8 cellular contexts compared by ENCODE assay signal in genomic region chr19:7636691-7637373, GRCh38. TPM values are rescaled to one million over a fixed set of nuclear protein-coding genes. Genes with fewer than 3 reads are reported as not detected.
DNase-seq lines count a peak whose midpoint lies in the region; ATAC-seq and TF ChIP-seq lines count a peak whose summit lies in the region.

STXBP2 (plus strand) TSS chr19:7637110; CDS start chr19:7637150, 40 bp downstream.

- H3K36me3 ChIP-seq in BLaER1 (peaks cover 37% of the 10 kb centered on the region), KOPT-K1 (ENCODE audit: insufficient read depth, low read length) (peaks cover 17% of the 10 kb centered on the region; the same call in 1 of the 2 replicates), right atrium auricular region (no peaks in the 10 kb centered on the region), skeletal muscle tissue (ENCODE audit: control insufficient read depth in 3 of 3, insufficient read depth in 3 of 3, low read length in 3 of 3) (peaks cover 0 to 4% (median 0%) of the 10 kb centered on the region in 3 donors)

- H3K9me3 ChIP-seq in BLaER1 (no peaks in the 10 kb centered on the region), KOPT-K1 (ENCODE audit: insufficient read depth, low read length, poor library complexity, severe bottlenecking) (no peaks in the 10 kb centered on the region), right atrium auricular region (no peaks in the 10 kb centered on the region), skeletal muscle tissue (ENCODE audit: control insufficient read depth in 3 of 3, low read length in 3 of 3) (no peaks in the 10 kb centered on the region)

- H3K27ac ChIP-seq in BLaER1 (peak within 1 kb of the TSS; percentile 83), KOPT-K1 (ENCODE audit: low read depth, low read length, poor library complexity, severe bottlenecking) (peak within 1 kb of the TSS; percentile 61), right atrium auricular region (peak within 1 kb of the TSS in 1 of 2 donors; percentile 51), skeletal muscle tissue (ENCODE audit: low read depth, low read length) (no peak within 1 kb of the TSS)

- peak within 1 kb of the TSS; percentile 87 to 91 for H3K27ac Mint-ChIP-seq in activated naive CD4-positive, alpha-beta T cell treated with anti-CD3 and anti-CD28 coated beads, Interleukin-2, amount 50 U/mL, for 72 hours

- peak; percentile 75 for ATAC-seq in GM19372 (IDR thresholded peaks at IDR 0.05; ENCODE audit: low read depth, unreplicated experiment)
- peak; percentile 94 to 98 for ATAC-seq in activated naive CD4-positive, alpha-beta T cell treated with anti-CD3 and anti-CD28 coated beads, Interleukin-2, amount 50 U/mL, for 72 hours

- H3K9ac ChIP-seq in BLaER1 (peak within 1 kb of the TSS; percentile 89), skeletal muscle tissue (ENCODE audit: low read depth in 1 of 3, low read length in 3 of 3) (peak within 1 kb of the TSS in 1 of 3 donors; percentile 40)

- peaks cover 15% of the 10 kb centered on the region; the same call in 1 of the 2 replicates for H4K20me1 ChIP-seq in BLaER1

- peak within 1 kb of the TSS; percentile 80 for H3K4me3 ChIP-seq in BLaER1
- H3K4me3 ChIP-seq in right atrium auricular region: peak within 1 kb of the TSS; percentile 25 to 43
- peak within 1 kb of the TSS in 2 of 3 donors; percentile 14 to 22 for H3K4me3 ChIP-seq in skeletal muscle tissue (ENCODE audit: low read length in 3 of 3)

- H3K27me3 ChIP-seq in BLaER1 (no peaks in the 10 kb centered on the region), right atrium auricular region (peaks cover 0 to 10% of the 10 kb centered on the region in 2 donors), skeletal muscle tissue (ENCODE audit: control insufficient read depth in 3 of 3, insufficient read depth in 3 of 3, low read length in 3 of 3) (peaks cover 21 to 52% (median 48%) of the 10 kb centered on the region in 3 donors)

- H3K36me3 Mint-ChIP-seq in activated naive CD4-positive, alpha-beta T cell treated with anti-CD3 and anti-CD28 coated beads, Interleukin-2, amount 50 U/mL, for 72 hours: peaks cover 10 to 17% of the 10 kb centered on the region in 2 donors

- peaks cover 7 to 8% of the 10 kb centered on the region in 2 donors for H3K9me3 Mint-ChIP-seq in activated naive CD4-positive, alpha-beta T cell treated with anti-CD3 and anti-CD28 coated beads, Interleukin-2, amount 50 U/mL, for 72 hours

- TF ChIP-seq CTCF in right atrium auricular region (IDR thresholded peaks at IDR 0.05): no peak

- DNase-seq in SW480 (ENCODE audit: low spot score) (peak; percentile 75), right atrium auricular region (ENCODE audit: low spot score) (no peak), GM03348 (ENCODE audit: low spot score) (no peak)
- DNase-seq in activated naive CD4-positive, alpha-beta T cell treated with anti-CD3 and anti-CD28 coated beads, Interleukin-2, amount 50 U/mL, for 72 hours (ENCODE audit: low spot score in 2 of 2): peak; percentile 88 to 94

- peaks cover 53% of the 10 kb centered on the region for H3K4me1 ChIP-seq in BLaER1
- H3K4me1 ChIP-seq in right atrium auricular region: peaks cover 0 to 6% of the 10 kb centered on the region in 2 donors
- H3K4me1 ChIP-seq in skeletal muscle tissue (ENCODE audit: control insufficient read depth in 3 of 3, insufficient read depth in 3 of 3, low read length in 3 of 3): peaks cover 0 to 7% (median 6%) of the 10 kb centered on the region in 3 donors

- peak within 1 kb of the TSS; percentile 97 for H3K4me2 ChIP-seq in BLaER1

RNA-seq across cellular contexts. Expression of gene STXBP2, which starts in this region (rescaled TPM):
- total RNA-seq in activated naive CD4-positive, alpha-beta T cell treated with anti-CD3 and anti-CD28 coated beads, Interleukin-2, amount 50 U/mL, for 72 hours: 100 to 1,000 TPM; 103 to 111 TPM
- total RNA-seq in right atrium auricular region (10 to 100 TPM in 1 of 2 donors, 1 to 10 TPM in 1; 6.4 to 14.9 TPM), skeletal muscle tissue (2.6 TPM)

Comparison
In these comparisons a context has a peak if more than half of its experiments do, and no peak if none do; other contexts are left out.
1. RNA of gene STXBP2 (total RNA-seq): 103 to 111 TPM in activated naive CD4-positive, alpha-beta T cell treated with anti-CD3 and anti-CD28 coated beads, Interleukin-2, amount 50 U/mL, for 72 hours; 6.4 to 14.9 TPM in right atrium auricular region and 2.6 TPM in skeletal muscle tissue (single experiment); every median in the first group is over 4 times any median in the second.
2. H3K4me3 ChIP-seq: peak in every context shown above with its lines; median percentile 80 in BLaER1; 34 in right atrium auricular region; 18 in skeletal muscle tissue.
3. DNase-seq: peak in SW480 (single experiment) and activated naive CD4-positive, alpha-beta T cell treated with anti-CD3 and anti-CD28 coated beads, Interleukin-2, amount 50 U/mL, for 72 hours (2 of 2); none in right atrium auricular region (single experiment) and GM03348 (single experiment).